In genomic region chr1:157193702-157194391, GRCh38 we compare ENCODE assay signal across 8 cellular contexts. TPM values are rescaled to one million over a fixed set of nuclear protein-coding genes. Genes with fewer than 3 reads are reported as not detected.
A peak's percentile ranks its signal among the peaks of the same experiment; 100 is the strongest.
DNase-seq lines count a peak whose midpoint lies in the region; ATAC-seq and TF ChIP-seq lines count a peak whose summit lies in the region.

No MANE protein-coding gene starts in this region.

- ATAC-seq in GM19023 (IDR thresholded peaks at IDR 0.05; ENCODE audit: unreplicated experiment) (no peak), GM19395 (IDR thresholded peaks at IDR 0.05; ENCODE audit: unreplicated experiment) (no peak)

- DNase-seq in D341Med (ENCODE audit: low spot score) (peak; percentile 76), HT1080 (ENCODE audit: low read depth) (peak; percentile 51), NOMO-1 treated with DMSO at 0.1 percent for 48 hours (lab: John Stamatoyannopoulos, UW; ENCODE audit: unreplicated experiment) (peak; percentile 27), activated T-cell treated with anti-CD3 and anti-CD28 coated beads for 24 hours (ENCODE audit: low read depth) (peak; percentile 39), foreskin fibroblast (peak; percentile 35 to 78), posterior cingulate gyrus (peak in 9 of 10 donors; percentile 37 to 92 (median 68))

- TF ChIP-seq CTCF in foreskin fibroblast (IDR thresholded peaks at IDR 0.05; ENCODE audit: low read depth, low read length) = peak; percentile 73

- intact Hi-C loops in posterior cingulate gyrus (cut with DNase I) = loop anchor here (10.0 kb wide), 1 partner anchor 181 kb away; no protein-coding TSS in a partner anchor

- H3K4me3 ChIP-seq in foreskin fibroblast (ENCODE audit: low read depth in 1 of 2, low read length in 2 of 2) = no peak overlapping the region

RNA-seq across cellular contexts. Expression of gene ETV3, which starts 55.7 kb away (rescaled TPM):
- 8.7 and 12.0 TPM in 2 replicates for total RNA-seq in HT1080 (2014; rRNA removed; shearing (Covaris generic))
- polyA plus RNA-seq in HT1080 (2015; cell fraction: cytosol; rRNA removed) = 7.9 and 10.2 TPM in 2 replicates
- polyA plus RNA-seq in HT1080 (2015; cell fraction: nucleus; rRNA removed) = 18.6 and 19.3 TPM in 2 replicates
